ENCODE assay signal across 25 cellular contexts in the genomic region with DNA sequence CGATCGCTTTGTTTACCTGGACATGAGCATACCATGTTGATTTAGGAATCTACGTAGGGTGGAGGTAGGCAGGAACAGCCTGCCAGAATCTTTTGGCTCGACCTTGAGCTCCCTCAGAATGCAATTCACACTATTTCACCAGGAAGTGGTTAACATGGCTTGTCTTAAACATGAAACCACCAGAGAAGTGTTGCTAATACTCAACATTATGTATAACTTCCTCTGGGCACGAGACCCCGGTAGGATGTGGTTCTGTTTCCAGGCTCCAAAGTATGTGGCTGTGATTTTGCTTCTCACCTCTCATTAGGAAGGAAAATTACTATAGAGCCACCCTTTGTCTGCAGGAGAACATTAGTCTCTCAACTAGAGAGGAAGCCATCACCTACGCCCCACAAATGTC. TPM values are rescaled to one million over a fixed set of nuclear protein-coding genes. Genes with fewer than 3 reads are reported as not detected.
"Had no signal": no experiment of that assay in that cellular context is flagged by ENCODE, and none has a peak within 500 bp of the region (broad histone marks: within the 10 kb centered on the region; RNA-seq: fewer than 3 reads in every experiment).

No MANE protein-coding gene starts in this region.

- FAIRE-seq: frontal cortex, urothelium cell line had no signal

- H3K4me3 ChIP-seq: colonic mucosa, left ventricle myocardium inferior, prostate gland, right atrium auricular region, thyroid gland had no signal

- H3K27ac ChIP-seq: colonic mucosa, epithelial cell of prostate, left ventricle myocardium inferior, prostate gland, right atrium auricular region had no signal

- H3K36me3 ChIP-seq: colonic mucosa, left ventricle myocardium inferior, prostate gland, right atrium auricular region, thyroid gland had no signal

- DNase-seq: activated B cell treated with CpG ODN at 0.5 μM for 24 hours; activated CD4-positive, alpha-beta T cell treated with anti-CD3 and anti-CD28 coated beads, Interleukin-2, amount 10 ng/mL, durations not matched to agents 24 days and 14 days; activated CD8-positive, alpha-beta T cell treated with anti-CD3 and anti-CD28 coated beads for 36 hours; activated naive CD4-positive, alpha-beta T cell; activated naive CD8-positive, alpha-beta T cell treated with anti-CD3 and anti-CD28 coated beads, Interleukin-2, amount 10 ng/mL, durations not matched to agents 7 days and 5 days; activated T-cell treated with anti-CD3 and anti-CD28 coated beads, Interleukin-2, amount 50 U/mL, for 1 hour; amygdala; colonic mucosa; endodermal cell; head of caudate nucleus; kidney glomerular epithelial cell; left ventricle myocardium inferior; stimulated activated CD4-positive, alpha-beta T cell treated with anti-CD3 and anti-CD28 coated beads, Interleukin-12 subunit alpha, Interleukin-12 subunit beta, amount 100 ng/mL, for 4 hours; stimulated activated CD4-positive, alpha-beta T cell treated with anti-CD3 and anti-CD28 coated beads, Interleukin-1b, Interleukin-23, amount 100 ng/mL, for 48 hours; stimulated activated CD8-positive, alpha-beta memory T cell treated with anti-CD3 and anti-CD28 coated beads, Interleukin-4, amount 100 ng/mL, for 48 hours; stimulated activated naive CD4-positive, alpha-beta T cell treated with Interleukin-2 at 50 U/mL for 16 hours had no signal

- H3K9me3 ChIP-seq: colonic mucosa, left ventricle myocardium inferior, prostate gland, thyroid gland had no signal

- ATAC-seq: activated CD8-positive, alpha-beta T cell treated with anti-CD3 and anti-CD28 coated beads for 36 hours; activated T-helper 17 cell treated with anti-CD3 and anti-CD28 coated beads, Interleukin-2, amount 50 U/mL, for 72 hours had no signal

- H3K27me3 ChIP-seq: colonic mucosa, right atrium auricular region, thyroid gland had no signal

- H3K4me1 ChIP-seq: colonic mucosa, prostate gland, right atrium auricular region had no signal

RNA-seq across cellular contexts. Expression of a gene that starts 59.0 kb away (rescaled TPM):
- polyA plus RNA-seq: fibroblast of lung, neural cell had no signal
